Comparison of ENCODE assay signal across 14 cellular contexts in genomic region chr9:87567566-87567965, GRCh38.
DNase-seq lines count a peak whose midpoint lies in the region; ATAC-seq and TF ChIP-seq lines count a peak whose summit lies in the region.
"Had no signal": no experiment of that assay in that cellular context is flagged by ENCODE, and none has a peak within 500 bp of the region (broad histone marks: within the 10 kb centered on the region; RNA-seq: fewer than 3 reads in every experiment).

No MANE protein-coding gene starts in this region.

- no peak for TF ChIP-seq EP300 in transverse colon (IDR thresholded peaks at IDR 0.05; ENCODE audit: low read depth)

- no peaks in the 10 kb centered on the region for H3K27me3 ChIP-seq in right lobe of liver
- H3K27me3 ChIP-seq in transverse colon = no peaks in the 10 kb centered on the region
- H3K27me3 ChIP-seq: ascending aorta, SJCRH30, testis had no signal

- DNase-seq in HS-5 (ENCODE audit: low read depth) (peak; percentile 16), astrocyte of the spinal cord (ENCODE audit: low read depth, low spot score) (peak; percentile 81), right lobe of liver (no peak), transverse colon (no peak), GM19240 (ENCODE audit: insufficient read length, low spot score) (no peak), NCI-H146 (lab: John Stamatoyannopoulos, UW) (no peak)
- DNase-seq: activated CD4-positive, alpha-beta memory T cell treated with anti-CD3 and anti-CD28 coated beads for 36 hours; immature natural killer cell; NCI-H2227 treated with DMSO at 0.1 percent for 48 hours; SJCRH30; T-helper 9 cell had no signal

- H3K9me3 ChIP-seq in right lobe of liver = no peaks in the 10 kb centered on the region
- H3K9me3 ChIP-seq in transverse colon = no peaks in the 10 kb centered on the region
- H3K9me3 ChIP-seq: ascending aorta, SJCRH30, testis had no signal

- H3K36me3 ChIP-seq in right lobe of liver (no peaks in the 10 kb centered on the region), transverse colon (no peaks in the 10 kb centered on the region)
- H3K36me3 ChIP-seq: ascending aorta, SJCRH30 had no signal

- intact Hi-C loops in right lobe of liver (cut with DNase I) (loop anchor here in 1 of 2 donors (10.0 kb wide), 1 partner anchor 53 kb away; no protein-coding TSS in a partner anchor), transverse colon (cut with DNase I; ENCODE audit: low total_unique reads) (no loop called here)

- in situ Hi-C loops in astrocyte of the spinal cord (cut with HindIII; ENCODE audit: low sequenced_read_pairs) (no loop called here), transverse colon (cut with MboI; ENCODE audit: low pct_ligation_motif_present in 1 of 4, low pct_unique_long_range_greater_than_20kb in 1 of 4, low sequenced_read_pairs in 3 of 4) (no loop called here)

- peaks cover 3 to 60% (median 30%) of the 10 kb centered on the region in 4 donors for H3K4me1 ChIP-seq in right lobe of liver
- peaks cover 21 to 63% (median 34%) of the 10 kb centered on the region in 4 donors for H3K4me1 ChIP-seq in transverse colon

- WGBS in right lobe of liver (ENCODE audit: insufficient coverage, low coverage, low lambda C conversion rate, missing lambda C conversion rate) = 79% methylated on average over 4 of the region's 8 CpGs
- WGBS in transverse colon (ENCODE audit: low coverage in 1 of 2), 2 donors = 87% methylated on average over 8 of the region's 8 CpGs; no CpG with 5 or more reads in 1 of the 2 donors

- H3K27ac ChIP-seq in right lobe of liver (peak overlapping the region in 2 of 3 donors; percentile 49 to 87), transverse colon (peak overlapping the region in 3 of 4 donors; percentile 2 to 23 (median 11))
- H3K27ac ChIP-seq: ascending aorta, SJCRH30, testis had no signal

- TF ChIP-seq POLR2A in right lobe of liver (IDR thresholded peaks at IDR 0.05) (no peak), transverse colon (IDR thresholded peaks at IDR 0.05) (no peak)

- TF ChIP-seq CTCF in astrocyte of the spinal cord (IDR thresholded peaks at IDR 0.05; ENCODE audit: low read depth, low read length) (no peak), right lobe of liver (IDR thresholded peaks at IDR 0.05) (no peak), transverse colon (IDR thresholded peaks at IDR 0.05) (no peak)

- ATAC-seq in right lobe of liver = no peak
- no peak for ATAC-seq in GM21723 (IDR thresholded peaks at IDR 0.05; ENCODE audit: unreplicated experiment)

- H3K4me3 ChIP-seq in astrocyte of the spinal cord (ENCODE audit: low read depth, low read length) (peak overlapping the region; percentile 8), right lobe of liver (no peak overlapping the region), transverse colon (no peak overlapping the region)
- H3K4me3 ChIP-seq: SJCRH30, testis had no signal

Comparison
In these comparisons a context has a peak if more than half of its experiments do, and no peak if none do; other contexts are left out.
1. DNase-seq: peak in HS-5 (single experiment) and astrocyte of the spinal cord (single experiment); none in right lobe of liver (0 of 3), transverse colon (single experiment), GM19240 (single experiment) and NCI-H146 (single experiment).